12 cellular contexts compared by ENCODE assay signal in genomic region chr22:17988800-17989513, GRCh38. TPM values are rescaled to one million over a fixed set of nuclear protein-coding genes. Genes with fewer than 3 reads are reported as not detected.
DNase-seq lines count a peak whose midpoint lies in the region; ATAC-seq and TF ChIP-seq lines count a peak whose summit lies in the region.
"Had no signal": no experiment of that assay in that cellular context is flagged by ENCODE, and none has a peak within 500 bp of the region (broad histone marks: within the 10 kb centered on the region; RNA-seq: fewer than 3 reads in every experiment).

No MANE protein-coding gene starts in this region.

- peaks cover 98% of the 10 kb centered on the region for H3K79me2 ChIP-seq in mammary epithelial cell (ENCODE audit: insufficient read depth, low read length)

- CTCF ChIA-PET in MCF 10A (lab: Yijun Ruan, JAX) (interaction anchor here (1.0 kb wide), 1 partner anchor 85 kb away, joined by 3 read pairs; no protein-coding TSS in a partner anchor), mammary epithelial cell (lab: Charles Lee; ENCODE audit: low non-redundant PET) (interaction anchor here (0.5 kb wide), 1 partner anchor 34 kb away, joined by 4 read pairs; no protein-coding TSS in a partner anchor)

- H3K36me3 Mint-ChIP-seq in MCF 10A (ENCODE audit: insufficient read depth, unreplicated experiment), result peaks cover 4% of the 10 kb centered on the region

- DNase-seq in MCF 10A (ENCODE audit: unreplicated experiment), result no peak
- DNase-seq in mammary epithelial cell, result no peak
- DNase-seq in amniotic epithelial cell (ENCODE audit: low read depth), result peak; percentile 75
- DNase-seq in kidney tubule cell (ENCODE audit: low spot score), result peak; percentile 1
- DNase-seq in D341Med (ENCODE audit: low spot score), result no peak
- no peak for DNase-seq in COLO668 (lab: John Stamatoyannopoulos, UW; ENCODE audit: unreplicated experiment)
- DNase-seq in islet precursor cell, result no peak
- DNase-seq: amniotic stem cell, left lung, NCI-H1105 treated with DMSO at 0.1 percent for 48 hours, NCI-H446 treated with DMSO at 0.1 percent for 48 hours had no signal

- H3K9me3 ChIP-seq in mammary epithelial cell (replicated peaks; ENCODE audit: insufficient read depth, low read length), result no peaks in the 10 kb centered on the region
- H3K9me3 ChIP-seq: left lung had no signal

- TF ChIP-seq CTCF in MCF 10A (IDR thresholded peaks at IDR 0.05; ENCODE audit: unreplicated experiment) (no peak), mammary epithelial cell (conservative IDR thresholded peaks at IDR 0.05 in 1 of 2, IDR thresholded peaks at IDR 0.05 in 1 of 2; ENCODE audit: extremely low read depth in 1 of 2, insufficient read depth in 1 of 2, low read depth in 1 of 2, low read length in 2 of 2) (no peak)

- H3K4me1 ChIP-seq in mammary epithelial cell (ENCODE audit: insufficient read depth, low read length), result peaks cover 46% of the 10 kb centered on the region
- H3K4me1 ChIP-seq: left lung had no signal

- no peaks in the 10 kb centered on the region for H3K9me3 Mint-ChIP-seq in MCF 10A (ENCODE audit: unreplicated experiment)

- in situ Hi-C loops in mammary epithelial cell (cut with MboI; ENCODE audit: low sequenced_read_pairs in 2 of 2), result no loop called here

- intact Hi-C loops in MCF 10A (cut with micrococcal nuclease), result no loop called here
- intact Hi-C loops in mammary epithelial cell (cut with micrococcal nuclease), result no loop called here

- no peak overlapping the region for H3K9ac ChIP-seq in mammary epithelial cell (ENCODE audit: insufficient read depth, low read length)

- peaks cover 13% of the 10 kb centered on the region for H4K20me1 ChIP-seq in mammary epithelial cell (ENCODE audit: insufficient read depth, low read length)

- ATAC-seq in GM19397 (IDR thresholded peaks at IDR 0.05; ENCODE audit: unreplicated experiment), result no peak
- ATAC-seq: left lung had no signal

- H3K4me3 Mint-ChIP-seq in MCF 10A (ENCODE audit: unreplicated experiment), result no peak overlapping the region

- peaks cover 53% of the 10 kb centered on the region for H3K4me1 Mint-ChIP-seq in MCF 10A (ENCODE audit: insufficient read depth, unreplicated experiment)

- 83% methylated on average over 15 of the region's 16 CpGs for WGBS in mammary epithelial cell (ENCODE audit: low coverage, missing lambda C conversion rate)

- POLR2A ChIA-PET in MCF 10A (lab: Yijun Ruan, JAX), result interaction anchor here (0.7 kb wide), 1 partner anchor 35 kb away, joined by 3 read pairs; no protein-coding TSS in a partner anchor

- H2AFZ ChIP-seq in mammary epithelial cell (ENCODE audit: low read depth, low read length), result no peak overlapping the region

- no peak overlapping the region for H3K4me2 ChIP-seq in mammary epithelial cell (ENCODE audit: insufficient read depth, low read depth, low read length)

- peak overlapping the region; percentile 3 for H3K27ac Mint-ChIP-seq in MCF 10A (ENCODE audit: low read depth, unreplicated experiment)

- H3K27ac ChIP-seq in mammary epithelial cell (ENCODE audit: insufficient read depth, low read depth, low read length), result no peak overlapping the region
- H3K27ac ChIP-seq: left lung had no signal

- H3K4me3 ChIP-seq in mammary epithelial cell (replicated peaks in 1 of 3; ENCODE audit: insufficient read depth in 1 of 3, low read depth in 2 of 3, low read length in 3 of 3), result no peak overlapping the region
- H3K4me3 ChIP-seq: left lung had no signal

- dilution Hi-C loops in mammary epithelial cell (cut with HindIII; ENCODE audit: low sequenced_read_pairs), result loop anchor here (5.0 kb wide), 1 partner anchor 33 kb away; the partner anchor contains the start of gene MICAL3

- no peaks in the 10 kb centered on the region for H3K27me3 Mint-ChIP-seq in MCF 10A (ENCODE audit: insufficient read depth, unreplicated experiment)

- H3K36me3 ChIP-seq in mammary epithelial cell (ENCODE audit: insufficient read depth, low read length), result no peaks in the 10 kb centered on the region
- H3K36me3 ChIP-seq: left lung had no signal

- H3K27me3 ChIP-seq in mammary epithelial cell (ENCODE audit: insufficient read depth, low read length), result no peaks in the 10 kb centered on the region
- H3K27me3 ChIP-seq: left lung had no signal

- BruUV-seq in MCF 10A (replicated peaks; lab: Mats Ljungman, UMichigan), result no TSS peak
- no TSS peak for BruUV-seq in mammary epithelial cell (replicated peaks; lab: Mats Ljungman, UMichigan)

RNA-seq across cellular contexts. Expression of gene MICAL3, which starts 35.4 kb away (rescaled TPM):
- total RNA-seq in MCF 10A (2022) (54.1 and 62.1 TPM in 2 replicates), mammary epithelial cell (100 to 1,000 TPM in 1 of 2 donors, 10 to 100 TPM in 1; 67.2 to 102 TPM)
- polyA plus RNA-seq in mammary epithelial cell, result 31.3 TPM
- polyA minus RNA-seq in mammary epithelial cell, result 110 TPM

Comparison
In these comparisons a context has a peak if more than half of its experiments do, and no peak if none do; other contexts are left out.
1. DNase-seq: peak in amniotic epithelial cell (single experiment) and kidney tubule cell (single experiment); none in MCF 10A (single experiment), mammary epithelial cell (single experiment), D341Med (single experiment), COLO668 (single experiment) and islet precursor cell (single experiment).